ENCODE assay signal across 2 cellular contexts in genomic region chr11:118126082-118126838, GRCh38.
A peak's percentile ranks its signal among the peaks of the same experiment; 100 is the strongest.
TF ChIP-seq lines count a peak whose summit lies in the region.

No MANE protein-coding gene starts in this region.

TF ChIP-seq in HepG2, 621 proteins besides CTCF, POLR2A, EP300 and RAD21:
- TF ChIP-seq SNAPC4 (CRISPR knock-in tag; IDR thresholded peaks at IDR 0.05) (peak; percentile 97), CREM (IDR thresholded peaks at IDR 0.05) (no peak), CREM (CRISPR knock-in tag; IDR thresholded peaks at IDR 0.05) (no peak)

TF ChIP-seq in H1, 55 proteins besides CTCF, POLR2A, EP300 and RAD21:
- TF ChIP-seq BCL11A (IDR thresholded peaks at IDR 0.05; ENCODE audit: low read depth in 2 of 2, low read length in 2 of 2) = no peak
- TF ChIP-seq POLR2AphosphoS5 (IDR thresholded peaks at IDR 0.05; ENCODE audit: low read depth, low read length) = peak; percentile 47
- peak; percentile 97 for TF ChIP-seq TAF7 (optimal IDR thresholded peaks at IDR 0.05; ENCODE audit: borderline replicate concordance, low read depth, low read length)
- TF ChIP-seq TBP (IDR thresholded peaks at IDR 0.05; ENCODE audit: low read depth, low read length) = peak; percentile 77
